In the genomic region with DNA sequence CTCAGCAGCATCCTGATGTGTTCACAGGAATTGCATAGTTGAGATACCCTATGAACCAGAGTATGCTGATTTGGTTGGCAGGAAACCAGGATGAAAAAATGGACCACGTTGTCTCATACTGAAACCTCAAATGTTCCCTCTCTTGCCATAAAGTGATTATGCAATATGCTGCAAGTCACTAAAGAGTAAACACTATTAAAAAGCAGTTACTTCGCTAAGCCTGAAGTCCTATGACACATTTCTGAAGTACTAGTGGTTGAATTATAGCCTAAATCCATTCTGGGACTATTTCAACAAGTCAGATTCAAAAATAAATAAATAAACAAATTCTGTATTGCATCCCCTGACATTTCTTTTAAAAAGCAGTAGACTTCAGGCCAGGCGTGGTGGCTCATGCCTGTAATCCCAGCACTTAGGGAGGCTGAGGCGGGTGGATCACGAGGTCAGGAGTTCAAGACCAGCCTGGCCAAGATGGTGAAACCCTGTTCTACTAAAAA, we compare ENCODE assay signal across 8 cellular contexts.
A peak's percentile ranks its signal among the peaks of the same experiment; 100 is the strongest.
DNase-seq lines count a peak whose midpoint lies in the region; ATAC-seq and TF ChIP-seq lines count a peak whose summit lies in the region.

No MANE protein-coding gene starts in this region.

- no peak overlapping the region for H3K4me3 ChIP-seq in upper lobe of left lung

- peaks cover 0 to 39% (median 25%) of the 10 kb centered on the region in 4 donors for H3K4me1 ChIP-seq in upper lobe of left lung

- H3K36me3 ChIP-seq in upper lobe of left lung = no peaks in the 10 kb centered on the region

- H3K4me1 Mint-ChIP-seq in activated T-cell treated with anti-CD3 and anti-CD28 coated beads, Interleukin-2, amount 50 U/mL, for 72 hours (ENCODE audit: low read depth) = peaks cover 40% of the 10 kb centered on the region
- peaks cover 17% of the 10 kb centered on the region for H3K4me1 Mint-ChIP-seq in activated T-cell treated with anti-CD3 and anti-CD28 coated beads, Interleukin-2, amount 50 U/mL, for 24 hours (ENCODE audit: low read depth)

- peak overlapping the region; percentile 2 to 83 (median 54) for H3K27ac ChIP-seq in upper lobe of left lung

- H3K9me3 ChIP-seq in upper lobe of left lung = no peaks in the 10 kb centered on the region

- 46 to 62% methylated on average over 5 of the region's 5 CpGs for WGBS in upper lobe of left lung, 2 donors

- peak overlapping the region in 1 of 2 donors; percentile 37 for H3K4me3 Mint-ChIP-seq in activated T-cell treated with anti-CD3 and anti-CD28 coated beads, Interleukin-2, amount 50 U/mL, for 72 hours
- no peak overlapping the region for H3K4me3 Mint-ChIP-seq in activated T-cell treated with anti-CD3 and anti-CD28 coated beads, Interleukin-2, amount 50 U/mL, for 24 hours

- ATAC-seq in activated T-cell treated with anti-CD3 and anti-CD28 coated beads, Interleukin-2, amount 50 U/mL, for 72 hours (replicated peaks in 1 of 2) = peak; percentile 77
- ATAC-seq in HG02943 (IDR thresholded peaks at IDR 0.05; ENCODE audit: low read depth, unreplicated experiment) (peak; percentile 58), upper lobe of left lung (ENCODE audit: low FRiP score in 2 of 2) (peak; percentile 79 to 90)

- TF ChIP-seq POLR2A in upper lobe of left lung (IDR thresholded peaks at IDR 0.05) = peak in 1 of 4 donors; percentile 10

- TF ChIP-seq EP300 in upper lobe of left lung (IDR thresholded peaks at IDR 0.05) = peak in 2 of 4 donors; percentile 65 to 94

- H3K27me3 ChIP-seq in upper lobe of left lung = no peaks in the 10 kb centered on the region

- H3K36me3 Mint-ChIP-seq in activated T-cell treated with anti-CD3 and anti-CD28 coated beads, Interleukin-2, amount 50 U/mL, for 72 hours (ENCODE audit: insufficient read depth in 2 of 2) = no peaks in the 10 kb centered on the region
- H3K36me3 Mint-ChIP-seq in activated T-cell treated with anti-CD3 and anti-CD28 coated beads, Interleukin-2, amount 50 U/mL, for 24 hours (ENCODE audit: low read depth) = no peaks in the 10 kb centered on the region

- no peaks in the 10 kb centered on the region for H3K9me3 Mint-ChIP-seq in activated T-cell treated with anti-CD3 and anti-CD28 coated beads, Interleukin-2, amount 50 U/mL, for 72 hours
- H3K9me3 Mint-ChIP-seq in activated T-cell treated with anti-CD3 and anti-CD28 coated beads, Interleukin-2, amount 50 U/mL, for 24 hours = no peaks in the 10 kb centered on the region

- peaks cover 7% of the 10 kb centered on the region for H3K27me3 Mint-ChIP-seq in activated T-cell treated with anti-CD3 and anti-CD28 coated beads, Interleukin-2, amount 50 U/mL, for 72 hours (ENCODE audit: low read depth)
- no peaks in the 10 kb centered on the region for H3K27me3 Mint-ChIP-seq in activated T-cell treated with anti-CD3 and anti-CD28 coated beads, Interleukin-2, amount 50 U/mL, for 24 hours

- DNase-seq in activated T-cell treated with anti-CD3 and anti-CD28 coated beads, Interleukin-2, amount 50 U/mL, for 72 hours = peak; percentile 51 to 55
- DNase-seq in activated T-cell treated with anti-CD3 and anti-CD28 coated beads, Interleukin-2, amount 50 U/mL, for 24 hours = no peak
- peak; percentile 28 for DNase-seq in RKO (ENCODE audit: low spot score)
- peak; percentile 58 for DNase-seq in glomerular visceral epithelial cell (ENCODE audit: extremely low spot score)
- DNase-seq in upper lobe of left lung = peak in 1 of 2 donors; percentile 62
- DNase-seq in NCI-H1105 treated with DMSO at 0.1 percent for 48 hours (lab: John Stamatoyannopoulos, UW) = no peak
- no peak for DNase-seq in NCI-H774 (lab: John Stamatoyannopoulos, UW)

- no peak for TF ChIP-seq CTCF in upper lobe of left lung (IDR thresholded peaks at IDR 0.05)

- H3K27ac Mint-ChIP-seq in activated T-cell treated with anti-CD3 and anti-CD28 coated beads, Interleukin-2, amount 50 U/mL, for 72 hours = peak overlapping the region; percentile 38
- no peak overlapping the region for H3K27ac Mint-ChIP-seq in activated T-cell treated with anti-CD3 and anti-CD28 coated beads, Interleukin-2, amount 50 U/mL, for 24 hours

Comparison
In these comparisons a context has a peak if more than half of its experiments do, and no peak if none do; other contexts are left out.
1. DNase-seq: peak in activated T-cell treated with anti-CD3 and anti-CD28 coated beads, Interleukin-2, amount 50 U/mL, for 72 hours (2 of 2), RKO (single experiment) and glomerular visceral epithelial cell (single experiment); none in activated T-cell treated with anti-CD3 and anti-CD28 coated beads, Interleukin-2, amount 50 U/mL, for 24 hours (single experiment), NCI-H1105 treated with DMSO at 0.1 percent for 48 hours (single experiment) and NCI-H774 (single experiment).
2. Peak in every context shown above with its lines, with median percentiles within 50 percentile points of each other: ATAC-seq.